ENCODE assay signal across 25 cellular contexts in the genomic region with DNA sequence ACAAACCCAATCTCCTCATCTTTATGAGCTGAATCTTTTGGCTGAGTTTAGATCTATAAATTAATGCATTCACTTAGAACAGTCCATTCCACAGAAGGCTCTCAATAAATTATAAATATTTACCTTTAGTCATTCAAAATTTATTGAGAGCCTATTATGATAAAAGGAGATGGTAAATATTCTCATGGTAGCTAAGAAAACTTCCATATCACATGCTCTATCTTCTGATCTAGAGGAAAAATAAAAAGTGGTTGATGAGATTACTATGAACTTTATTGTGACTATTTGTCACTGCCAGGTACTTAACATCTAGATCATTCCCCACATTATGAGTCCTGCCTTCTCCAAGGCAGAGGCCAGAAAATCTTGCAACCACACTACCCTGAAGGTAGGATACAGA.
"Had no signal": no experiment of that assay in that cellular context is flagged by ENCODE, and none has a peak within 500 bp of the region (broad histone marks: within the 10 kb centered on the region; RNA-seq: fewer than 3 reads in every experiment).

No MANE protein-coding gene starts in this region.

- H3K27me3 ChIP-seq: esophagus squamous epithelium, ovary, sigmoid colon, stomach, thyroid gland had no signal

- DNase-seq: cortex of kidney; effector memory CD8-positive, alpha-beta T cell; erythroblast; esophagus squamous epithelium; hypothalamus; immature natural killer cell; islet precursor cell; kidney glomerular epithelial cell; left colon; left ventricle myocardium superior; lower lobe of right lung; natural killer cell; occipital lobe; ovary; posterior cingulate gyrus; psoas muscle; right cardiac atrium; sigmoid colon; stimulated activated CD4-positive, alpha-beta T cell treated with anti-CD3 and anti-CD28 coated beads, Interleukin-2, amount 100 ng/mL, for 24 hours; stimulated activated CD4-positive, alpha-beta T cell treated with anti-CD3 and anti-CD28 coated beads, Interleukin-4, amount 100 ng/mL, for 24 hours; stimulated activated naive CD4-positive, alpha-beta T cell treated with Interleukin-2 at 50 U/mL for 16 hours; stomach; thyroid gland; trophoblast cell had no signal

- H3K36me3 ChIP-seq: esophagus squamous epithelium, lower lobe of right lung, ovary, sigmoid colon, stomach, thyroid gland had no signal

- ATAC-seq: effector memory CD8-positive, alpha-beta T cell; left colon; left ventricle myocardium superior; lower lobe of right lung; natural killer cell; psoas muscle; right cardiac atrium; stimulated activated effector memory CD8-positive, alpha-beta T cell treated with anti-CD3 and anti-CD28 coated beads, Interleukin-12 subunit alpha, Interleukin-12 subunit beta, amount 100 ng/mL, for 72 hours had no signal

- H3K4me1 ChIP-seq: lower lobe of right lung, psoas muscle, thyroid gland had no signal

- H3K27ac ChIP-seq: esophagus squamous epithelium, lower lobe of right lung, ovary, psoas muscle, sigmoid colon, stomach, thyroid gland had no signal

- H3K9me3 ChIP-seq: esophagus squamous epithelium, lower lobe of right lung, ovary, psoas muscle, sigmoid colon, thyroid gland had no signal

- H3K4me3 ChIP-seq: esophagus squamous epithelium, lower lobe of right lung, ovary, psoas muscle, sigmoid colon, stomach, thyroid gland had no signal
